ENCODE assay signal across 1 cellular context in the genomic region with DNA sequence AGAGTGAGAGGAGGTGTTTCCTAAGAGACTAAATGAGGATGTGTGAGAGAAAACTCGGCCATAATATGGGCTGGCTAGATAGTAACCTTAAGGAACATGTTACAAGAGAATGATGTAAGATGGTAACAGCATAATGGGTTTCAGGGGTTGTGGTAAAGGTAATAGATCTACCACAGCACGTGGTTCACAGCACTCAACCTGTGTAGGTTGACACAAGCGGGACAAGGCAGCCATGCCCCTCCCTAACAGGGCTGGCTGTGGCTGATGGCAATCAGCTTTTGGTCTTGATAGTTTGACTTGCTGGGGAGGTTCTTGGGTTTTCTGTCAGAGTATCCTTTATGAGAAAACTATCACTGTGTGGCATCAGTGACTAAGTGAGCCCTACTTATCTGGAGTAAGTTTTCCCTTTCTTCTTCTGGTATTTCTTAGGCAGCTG.
TF ChIP-seq lines count a peak whose summit lies in the region.

No MANE protein-coding gene starts in this region.

TF ChIP-seq in K562, 482 proteins besides CTCF, POLR2A, EP300 and RAD21 (continued from another document):
- TF ChIP-seq, protein P1, sequence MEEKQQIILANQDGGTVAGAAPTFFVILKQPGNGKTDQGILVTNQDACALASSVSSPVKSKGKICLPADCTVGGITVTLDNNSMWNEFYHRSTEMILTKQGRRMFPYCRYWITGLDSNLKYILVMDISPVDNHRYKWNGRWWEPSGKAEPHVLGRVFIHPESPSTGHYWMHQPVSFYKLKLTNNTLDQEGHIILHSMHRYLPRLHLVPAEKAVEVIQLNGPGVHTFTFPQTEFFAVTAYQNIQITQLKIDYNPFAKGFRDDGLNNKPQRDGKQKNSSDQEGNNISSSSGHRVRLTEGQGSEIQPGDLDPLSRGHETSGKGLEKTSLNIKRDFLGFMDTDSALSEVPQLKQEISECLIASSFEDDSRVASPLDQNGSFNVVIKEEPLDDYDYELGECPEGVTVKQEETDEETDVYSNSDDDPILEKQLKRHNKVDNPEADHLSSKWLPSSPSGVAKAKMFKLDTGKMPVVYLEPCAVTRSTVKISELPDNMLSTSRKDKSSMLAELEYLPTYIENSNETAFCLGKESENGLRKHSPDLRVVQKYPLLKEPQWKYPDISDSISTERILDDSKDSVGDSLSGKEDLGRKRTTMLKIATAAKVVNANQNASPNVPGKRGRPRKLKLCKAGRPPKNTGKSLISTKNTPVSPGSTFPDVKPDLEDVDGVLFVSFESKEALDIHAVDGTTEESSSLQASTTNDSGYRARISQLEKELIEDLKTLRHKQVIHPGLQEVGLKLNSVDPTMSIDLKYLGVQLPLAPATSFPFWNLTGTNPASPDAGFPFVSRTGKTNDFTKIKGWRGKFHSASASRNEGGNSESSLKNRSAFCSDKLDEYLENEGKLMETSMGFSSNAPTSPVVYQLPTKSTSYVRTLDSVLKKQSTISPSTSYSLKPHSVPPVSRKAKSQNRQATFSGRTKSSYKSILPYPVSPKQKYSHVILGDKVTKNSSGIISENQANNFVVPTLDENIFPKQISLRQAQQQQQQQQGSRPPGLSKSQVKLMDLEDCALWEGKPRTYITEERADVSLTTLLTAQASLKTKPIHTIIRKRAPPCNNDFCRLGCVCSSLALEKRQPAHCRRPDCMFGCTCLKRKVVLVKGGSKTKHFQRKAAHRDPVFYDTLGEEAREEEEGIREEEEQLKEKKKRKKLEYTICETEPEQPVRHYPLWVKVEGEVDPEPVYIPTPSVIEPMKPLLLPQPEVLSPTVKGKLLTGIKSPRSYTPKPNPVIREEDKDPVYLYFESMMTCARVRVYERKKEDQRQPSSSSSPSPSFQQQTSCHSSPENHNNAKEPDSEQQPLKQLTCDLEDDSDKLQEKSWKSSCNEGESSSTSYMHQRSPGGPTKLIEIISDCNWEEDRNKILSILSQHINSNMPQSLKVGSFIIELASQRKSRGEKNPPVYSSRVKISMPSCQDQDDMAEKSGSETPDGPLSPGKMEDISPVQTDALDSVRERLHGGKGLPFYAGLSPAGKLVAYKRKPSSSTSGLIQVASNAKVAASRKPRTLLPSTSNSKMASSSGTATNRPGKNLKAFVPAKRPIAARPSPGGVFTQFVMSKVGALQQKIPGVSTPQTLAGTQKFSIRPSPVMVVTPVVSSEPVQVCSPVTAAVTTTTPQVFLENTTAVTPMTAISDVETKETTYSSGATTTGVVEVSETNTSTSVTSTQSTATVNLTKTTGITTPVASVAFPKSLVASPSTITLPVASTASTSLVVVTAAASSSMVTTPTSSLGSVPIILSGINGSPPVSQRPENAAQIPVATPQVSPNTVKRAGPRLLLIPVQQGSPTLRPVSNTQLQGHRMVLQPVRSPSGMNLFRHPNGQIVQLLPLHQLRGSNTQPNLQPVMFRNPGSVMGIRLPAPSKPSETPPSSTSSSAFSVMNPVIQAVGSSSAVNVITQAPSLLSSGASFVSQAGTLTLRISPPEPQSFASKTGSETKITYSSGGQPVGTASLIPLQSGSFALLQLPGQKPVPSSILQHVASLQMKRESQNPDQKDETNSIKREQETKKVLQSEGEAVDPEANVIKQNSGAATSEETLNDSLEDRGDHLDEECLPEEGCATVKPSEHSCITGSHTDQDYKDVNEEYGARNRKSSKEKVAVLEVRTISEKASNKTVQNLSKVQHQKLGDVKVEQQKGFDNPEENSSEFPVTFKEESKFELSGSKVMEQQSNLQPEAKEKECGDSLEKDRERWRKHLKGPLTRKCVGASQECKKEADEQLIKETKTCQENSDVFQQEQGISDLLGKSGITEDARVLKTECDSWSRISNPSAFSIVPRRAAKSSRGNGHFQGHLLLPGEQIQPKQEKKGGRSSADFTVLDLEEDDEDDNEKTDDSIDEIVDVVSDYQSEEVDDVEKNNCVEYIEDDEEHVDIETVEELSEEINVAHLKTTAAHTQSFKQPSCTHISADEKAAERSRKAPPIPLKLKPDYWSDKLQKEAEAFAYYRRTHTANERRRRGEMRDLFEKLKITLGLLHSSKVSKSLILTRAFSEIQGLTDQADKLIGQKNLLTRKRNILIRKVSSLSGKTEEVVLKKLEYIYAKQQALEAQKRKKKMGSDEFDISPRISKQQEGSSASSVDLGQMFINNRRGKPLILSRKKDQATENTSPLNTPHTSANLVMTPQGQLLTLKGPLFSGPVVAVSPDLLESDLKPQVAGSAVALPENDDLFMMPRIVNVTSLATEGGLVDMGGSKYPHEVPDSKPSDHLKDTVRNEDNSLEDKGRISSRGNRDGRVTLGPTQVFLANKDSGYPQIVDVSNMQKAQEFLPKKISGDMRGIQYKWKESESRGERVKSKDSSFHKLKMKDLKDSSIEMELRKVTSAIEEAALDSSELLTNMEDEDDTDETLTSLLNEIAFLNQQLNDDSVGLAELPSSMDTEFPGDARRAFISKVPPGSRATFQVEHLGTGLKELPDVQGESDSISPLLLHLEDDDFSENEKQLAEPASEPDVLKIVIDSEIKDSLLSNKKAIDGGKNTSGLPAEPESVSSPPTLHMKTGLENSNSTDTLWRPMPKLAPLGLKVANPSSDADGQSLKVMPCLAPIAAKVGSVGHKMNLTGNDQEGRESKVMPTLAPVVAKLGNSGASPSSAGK (IDR thresholded peaks at IDR 0.05) = peak; percentile 27; the same call in 1 of the 2 replicates
- peak; percentile 89 for TF ChIP-seq FOSL1 (tag; conservative IDR thresholded peaks at IDR 0.05)
- peak; percentile 54 for TF ChIP-seq JUND (IDR thresholded peaks at IDR 0.05; ENCODE audit: borderline replicate concordance, low read depth, low read length)
- peak; percentile 56; the same call in 1 of the 3 replicates for TF ChIP-seq JUND (tag; IDR thresholded peaks at IDR 0.05; ENCODE audit: borderline replicate concordance, low read depth, low read length)
- TF ChIP-seq SOX6 (IDR thresholded peaks at IDR 0.05) = peak; percentile 28; the same call in 1 of the 2 replicates
- peak in 1 of 2 experiments; percentile 7; a peak in 1 of 4 replicates for TF ChIP-seq RCOR1 (IDR thresholded peaks at IDR 0.05; ENCODE audit: borderline replicate concordance in 1 of 2, low read depth in 2 of 2, low read length in 2 of 2)
- no peak for TF ChIP-seq CBX8 (IDR thresholded peaks at IDR 0.05; ENCODE audit: borderline replicate concordance, extremely low read depth, low read depth, low read length, poor library complexity, severe bottlenecking)
- TF ChIP-seq, protein P2, sequence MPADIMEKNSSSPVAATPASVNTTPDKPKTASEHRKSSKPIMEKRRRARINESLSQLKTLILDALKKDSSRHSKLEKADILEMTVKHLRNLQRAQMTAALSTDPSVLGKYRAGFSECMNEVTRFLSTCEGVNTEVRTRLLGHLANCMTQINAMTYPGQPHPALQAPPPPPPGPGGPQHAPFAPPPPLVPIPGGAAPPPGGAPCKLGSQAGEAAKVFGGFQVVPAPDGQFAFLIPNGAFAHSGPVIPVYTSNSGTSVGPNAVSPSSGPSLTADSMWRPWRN (IDR thresholded peaks at IDR 0.05; ENCODE audit: low read depth) = peak; percentile 55; the same call in 1 of the 2 replicates
- 0 out of 2 replicates have a peak, but pooled peaks have one; percentile 28 for TF ChIP-seq ATF7 (IDR thresholded peaks at IDR 0.05)
- TF ChIP-seq NR2F6 (CRISPR knock-in tag; IDR thresholded peaks at IDR 0.05) = no peak
- TF ChIP-seq SRF (CRISPR knock-in tag; IDR thresholded peaks at IDR 0.05) = peak in 1 of 2 experiments; percentile 82; a peak in 1 of 4 replicates
- TF ChIP-seq, protein P3, sequence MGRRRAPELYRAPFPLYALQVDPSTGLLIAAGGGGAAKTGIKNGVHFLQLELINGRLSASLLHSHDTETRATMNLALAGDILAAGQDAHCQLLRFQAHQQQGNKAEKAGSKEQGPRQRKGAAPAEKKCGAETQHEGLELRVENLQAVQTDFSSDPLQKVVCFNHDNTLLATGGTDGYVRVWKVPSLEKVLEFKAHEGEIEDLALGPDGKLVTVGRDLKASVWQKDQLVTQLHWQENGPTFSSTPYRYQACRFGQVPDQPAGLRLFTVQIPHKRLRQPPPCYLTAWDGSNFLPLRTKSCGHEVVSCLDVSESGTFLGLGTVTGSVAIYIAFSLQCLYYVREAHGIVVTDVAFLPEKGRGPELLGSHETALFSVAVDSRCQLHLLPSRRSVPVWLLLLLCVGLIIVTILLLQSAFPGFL (CRISPR knock-in tag; IDR thresholded peaks at IDR 0.05) = peak; percentile 52; the same call in 1 of the 2 replicates
- peak; percentile 41; the same call in 1 of the 2 replicates for TF ChIP-seq L3MBTL2 (IDR thresholded peaks at IDR 0.05)
- no peak for TF ChIP-seq HDAC2 (IDR thresholded peaks at IDR 0.05)
- 0 out of 2 replicates have a peak, but pooled peaks have one; percentile 14 for TF ChIP-seq SMAD3 (CRISPR knock-in tag; conservative IDR thresholded peaks at IDR 0.05)
- TF ChIP-seq TEAD1 (CRISPR knock-in tag; IDR thresholded peaks at IDR 0.05) = 0 out of 4 replicates have a peak, but pooled peaks of 1 of the 2 experiments have one; percentile 24
- TF ChIP-seq ARID1B (IDR thresholded peaks at IDR 0.05) = peak; percentile 32; the same call in 1 of the 2 replicates
- TF ChIP-seq ELF2 (CRISPR knock-in tag; IDR thresholded peaks at IDR 0.05) = no peak
- 0 out of 2 replicates have a peak, but pooled peaks have one; percentile 33 for TF ChIP-seq CEBPG (CRISPR knock-in tag; IDR thresholded peaks at IDR 0.05)
- no peak; a peak in 1 of 4 replicates for TF ChIP-seq CEBPG (tag; conservative IDR thresholded peaks at IDR 0.05 in 1 of 2, IDR thresholded peaks at IDR 0.05 in 1 of 2)
- TF ChIP-seq SMARCA4 (IDR thresholded peaks at IDR 0.05) = 0 out of 2 replicates have a peak, but pooled peaks have one; percentile 21
- TF ChIP-seq TEAD4 (IDR thresholded peaks at IDR 0.05; ENCODE audit: low read length) = 0 out of 2 replicates have a peak, but pooled peaks have one; percentile 13
- no peak for TF ChIP-seq TEAD4 (CRISPR knock-in tag; IDR thresholded peaks at IDR 0.05; ENCODE audit: borderline replicate concordance)
- peak; percentile 34; the same call in 1 of the 2 replicates for TF ChIP-seq SMARCE1 (IDR thresholded peaks at IDR 0.05)
- TF ChIP-seq, protein P4, sequence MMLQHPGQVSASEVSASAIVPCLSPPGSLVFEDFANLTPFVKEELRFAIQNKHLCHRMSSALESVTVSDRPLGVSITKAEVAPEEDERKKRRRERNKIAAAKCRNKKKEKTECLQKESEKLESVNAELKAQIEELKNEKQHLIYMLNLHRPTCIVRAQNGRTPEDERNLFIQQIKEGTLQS (IDR thresholded peaks at IDR 0.05) = peak; percentile 14; the same call in 1 of the 2 replicates
- TF ChIP-seq, protein P4 (CRISPR knock-in tag; conservative IDR thresholded peaks at IDR 0.05) = no peak
- 0 out of 2 replicates have a peak, but pooled peaks have one; percentile 34 for TF ChIP-seq DPF2 (IDR thresholded peaks at IDR 0.05)
